Comparison of ENCODE assay signal across 8 cellular contexts in the genomic region with DNA sequence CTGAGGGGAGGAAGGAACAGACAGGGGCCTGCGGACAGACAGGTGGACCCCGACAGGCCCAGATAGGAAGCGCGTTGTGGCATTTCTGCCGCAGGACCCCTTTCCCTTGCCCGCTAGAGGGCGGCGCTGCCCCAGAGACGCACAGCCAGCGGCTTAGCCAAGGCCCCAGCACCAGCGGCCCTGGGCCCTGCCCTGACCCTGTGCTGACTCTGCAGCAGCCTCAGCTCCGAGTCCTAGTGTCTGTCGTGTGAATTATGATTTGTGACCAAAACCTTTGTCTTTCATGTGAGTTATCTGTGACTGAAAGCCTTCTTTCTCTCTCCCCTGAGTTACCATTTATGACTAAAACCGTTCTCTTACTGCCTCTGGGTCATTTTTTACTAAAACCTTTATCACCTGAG. TPM values are rescaled to one million over a fixed set of nuclear protein-coding genes. Genes with fewer than 3 reads are reported as not detected.
DNase-seq lines count a peak whose midpoint lies in the region; ATAC-seq and TF ChIP-seq lines count a peak whose summit lies in the region.

No MANE protein-coding gene starts in this region.

- 23 to 45% methylated on average over 4 to 14 of the region's 14 CpGs for WGBS in endodermal cell (ENCODE audit: insufficient coverage in 1 of 2, insufficient read length in 1 of 2), 2 experiments

- ATAC-seq in GM18868 (IDR thresholded peaks at IDR 0.05; ENCODE audit: unreplicated experiment) (peak; percentile 86), HG03521 (IDR thresholded peaks at IDR 0.05; ENCODE audit: unreplicated experiment) (peak; percentile 56)

- H3K36me3 ChIP-seq in endodermal cell (ENCODE audit: control insufficient read depth, insufficient read depth, low read length): peaks cover 13% of the 10 kb centered on the region

- peaks cover 5% of the 10 kb centered on the region for H3K9me3 ChIP-seq in endodermal cell (ENCODE audit: control insufficient read depth, low read length)

- H3K27me3 Mint-ChIP-seq in endodermal cell (ENCODE audit: insufficient read depth): peaks cover 40% of the 10 kb centered on the region

- peaks cover 36% of the 10 kb centered on the region for H3K27me3 ChIP-seq in endodermal cell (ENCODE audit: control insufficient read depth, insufficient read depth, low read length, poor library complexity, severe bottlenecking)

- peak; percentile 91 for DNase-seq in AG08396 (ENCODE audit: low spot score)
- DNase-seq in NOMO-1 (lab: John Stamatoyannopoulos, UW; ENCODE audit: unreplicated experiment in 2 of 2): peak; percentile 81 to 86
- peak; percentile 35 to 42 for DNase-seq in activated CD8-positive, alpha-beta memory T cell treated with anti-CD3 and anti-CD28 coated beads for 4 hours (ENCODE audit: low read depth in 2 of 2)
- DNase-seq in endodermal cell: peak; percentile 95
- peak; percentile 76 for DNase-seq in myocyte (ENCODE audit: low read depth)
- DNase-seq in stimulated activated CD8-positive, alpha-beta memory T cell treated with anti-CD3 and anti-CD28 coated beads, Interleukin-7, amount 100 ng/mL, for 48 hours (ENCODE audit: extremely low read depth in 1 of 2, low read depth in 1 of 2): peak; percentile 49 to 62

- no peaks in the 10 kb centered on the region for H3K9me3 Mint-ChIP-seq in endodermal cell

- H3K4me1 ChIP-seq in endodermal cell (ENCODE audit: control insufficient read depth, insufficient read depth, low read length): peaks cover 10% of the 10 kb centered on the region

- H3K27ac Mint-ChIP-seq in endodermal cell: no peak overlapping the region

- no peak overlapping the region for H3K27ac ChIP-seq in endodermal cell (ENCODE audit: low read depth, low read length)

- H3K4me3 Mint-ChIP-seq in endodermal cell: no peak overlapping the region

- peaks cover 22% of the 10 kb centered on the region for H3K4me1 Mint-ChIP-seq in endodermal cell

- peaks cover 8% of the 10 kb centered on the region for H3K36me3 Mint-ChIP-seq in endodermal cell (ENCODE audit: low read depth)

- H3K9ac ChIP-seq in endodermal cell (ENCODE audit: extremely low read depth, low read length, poor library complexity, severe bottlenecking): no peak overlapping the region

- TF ChIP-seq CTCF in endodermal cell (conservative IDR thresholded peaks at IDR 0.05): peak; percentile 96

- H3K4me3 ChIP-seq in endodermal cell (ENCODE audit: low read length): no peak overlapping the region

RNA-seq across cellular contexts. Expression of a gene that starts 30.8 kb away (rescaled TPM):
- total RNA-seq in endodermal cell: 10 to 100 TPM; 21.9 to 32.4 TPM
- 31.7 TPM for polyA plus RNA-seq in endodermal cell (2013, experiment 1 of 2)
- 31.8 TPM for polyA plus RNA-seq in endodermal cell (2013, experiment 2 of 2)
- total RNA-seq in myocyte: 3.5 and 4.5 TPM in 2 replicates
- polyA plus RNA-seq in myocyte (2012): 1.8 TPM

RNA-seq across cellular contexts. Expression of a gene that starts 30.9 kb away (rescaled TPM):
- total RNA-seq in endodermal cell: 10 to 100 TPM; 58.2 to 67.9 TPM
- 48.1 TPM for polyA plus RNA-seq in endodermal cell (2013, experiment 1 of 2)
- polyA plus RNA-seq in endodermal cell (2013, experiment 2 of 2): 43.1 TPM
- total RNA-seq in myocyte: 29.2 and 30.9 TPM in 2 replicates
- 28.7 TPM for polyA plus RNA-seq in myocyte (2012)

Comparison
In these comparisons a context has a peak if more than half of its experiments do, and no peak if none do; other contexts are left out.
1. DNase-seq: peak in every context shown above with its lines; median percentile 95 in endodermal cell; 91 in AG08396; 84 in NOMO-1; 76 in myocyte; 56 in stimulated activated CD8-positive, alpha-beta memory T cell treated with anti-CD3 and anti-CD28 coated beads, Interleukin-7, amount 100 ng/mL, for 48 hours; 38 in activated CD8-positive, alpha-beta memory T cell treated with anti-CD3 and anti-CD28 coated beads for 4 hours.